Comparison of ENCODE assay signal across 24 cellular contexts in genomic region chr16:29226782-29227181, GRCh38.
"Had no signal": no experiment of that assay in that cellular context is flagged by ENCODE, and none has a peak within 500 bp of the region (broad histone marks: within the 10 kb centered on the region; RNA-seq: fewer than 3 reads in every experiment).

No MANE protein-coding gene starts in this region.

- H3K27ac ChIP-seq: coronary artery, esophagus squamous epithelium, lower lobe of right lung, parathyroid adenoma, thoracic aorta, tibial nerve, upper lobe of left lung, uterus had no signal

- H3K9me3 ChIP-seq: esophagus squamous epithelium, lower lobe of right lung, thoracic aorta, upper lobe of left lung, uterus had no signal

- H3K27ac Mint-ChIP-seq: progenitor cell of endocrine pancreas had no signal

- H3K27me3 ChIP-seq: esophagus squamous epithelium, tibial nerve, upper lobe of left lung, uterus had no signal

- H3K4me3 Mint-ChIP-seq: effector memory CD8-positive, alpha-beta T cell; naive thymus-derived CD8-positive, alpha-beta T cell; neural crest cell had no signal

- H3K4me1 ChIP-seq: lower lobe of right lung, upper lobe of left lung, uterus had no signal

- H3K27me3 Mint-ChIP-seq: effector memory CD8-positive, alpha-beta T cell; naive thymus-derived CD8-positive, alpha-beta T cell; progenitor cell of endocrine pancreas had no signal

- H3K4me3 ChIP-seq: coronary artery, esophagus squamous epithelium, lower lobe of right lung, smooth muscle cell, thoracic aorta, tibial nerve, upper lobe of left lung, uterus had no signal

- DNase-seq: effector memory CD8-positive, alpha-beta T cell; erythroblast; esophagus squamous epithelium; foreskin melanocyte; hypothalamus; left ventricle myocardium superior; lower lobe of right lung; naive thymus-derived CD8-positive, alpha-beta T cell; stimulated activated CD4-positive, alpha-beta T cell treated with anti-CD3 and anti-CD28 coated beads, Interleukin-12 subunit alpha, Interleukin-12 subunit beta, amount 100 ng/mL, for 4 hours; stimulated activated CD4-positive, alpha-beta T cell treated with anti-CD3 and anti-CD28 coated beads, Interleukin-1b, Interleukin-23, amount 100 ng/mL, for 48 hours; stimulated activated CD4-positive, alpha-beta T cell treated with anti-CD3 and anti-CD28 coated beads, Interleukin-4, amount 100 ng/mL, for 1 hour; stimulated activated CD8-positive, alpha-beta memory T cell treated with anti-CD3 and anti-CD28 coated beads, Interleukin-4, amount 100 ng/mL, for 48 hours; stimulated activated naive CD4-positive, alpha-beta T cell; substantia nigra; upper lobe of left lung; uterus had no signal

- H3K9me3 Mint-ChIP-seq: effector memory CD8-positive, alpha-beta T cell; neural crest cell had no signal

- ATAC-seq: effector memory CD8-positive, alpha-beta T cell; left ventricle myocardium superior; lower lobe of right lung; naive thymus-derived CD8-positive, alpha-beta T cell; sciatic nerve had no signal

- H3K36me3 ChIP-seq: esophagus squamous epithelium, lower lobe of right lung, thoracic aorta, tibial nerve, upper lobe of left lung, uterus had no signal
